In genomic region chr13:73072501-73072900, GRCh38 we compare ENCODE assay signal across 22 cellular contexts. TPM values are rescaled to one million over a fixed set of nuclear protein-coding genes. Genes with fewer than 3 reads are reported as not detected.
A peak's percentile ranks its signal among the peaks of the same experiment; 100 is the strongest.
DNase-seq lines count a peak whose midpoint lies in the region; ATAC-seq, FAIRE-seq and TF ChIP-seq lines count a peak whose summit lies in the region.
"Had no signal": no experiment of that assay in that cellular context is flagged by ENCODE, and none has a peak within 500 bp of the region (broad histone marks: within the 10 kb centered on the region; RNA-seq: fewer than 3 reads in every experiment).

No MANE protein-coding gene starts in this region.

- H3K4me1 ChIP-seq in GM23338 (ENCODE audit: insufficient read depth): peaks cover 15% of the 10 kb centered on the region
- peaks cover 5% of the 10 kb centered on the region for H3K4me1 ChIP-seq in colonic mucosa
- H3K4me1 ChIP-seq in mucosa of descending colon (ENCODE audit: low read depth): peaks cover 22% of the 10 kb centered on the region
- H3K4me1 ChIP-seq in small intestine (ENCODE audit: control insufficient read depth in 2 of 2, insufficient read depth in 1 of 2, low read depth in 1 of 2, low read length in 1 of 2): peaks cover 0 to 2% of the 10 kb centered on the region in 2 donors

- H3K4me2 ChIP-seq in GM23338: no peak overlapping the region
- H3K4me2 ChIP-seq: KMS-11 had no signal

- ATAC-seq in GM23338: peak; percentile 15; the same call in 1 of the 3 replicates
- peak; percentile 16 for ATAC-seq in mucosa of descending colon
- ATAC-seq: activated CD8-positive, alpha-beta memory T cell treated with anti-CD3 and anti-CD28 coated beads, Interleukin-2, amount 10 ng/mL, durations not matched to agents 7 days and 5 days; CD8-positive, alpha-beta T cell; naive thymus-derived CD8-positive, alpha-beta T cell had no signal

- H3K27me3 ChIP-seq in GM23338 (ENCODE audit: insufficient read depth) (peaks cover 28% of the 10 kb centered on the region), colonic mucosa (no peaks in the 10 kb centered on the region), small intestine (ENCODE audit: control insufficient read depth in 2 of 2, insufficient read depth in 2 of 2, low read length in 2 of 2) (no peaks in the 10 kb centered on the region)
- H3K27me3 ChIP-seq: spleen had no signal

- no peaks in the 10 kb centered on the region for H3K9me3 Mint-ChIP-seq in GM23338
- H3K9me3 Mint-ChIP-seq: CD8-positive, alpha-beta T cell; naive thymus-derived CD8-positive, alpha-beta T cell had no signal

- no peaks in the 10 kb centered on the region for H3K9me2 ChIP-seq in GM23338 (ENCODE audit: insufficient read depth)

- no peak for FAIRE-seq in small intestine (lab: Jason Lieb, UNC)
- FAIRE-seq: bronchial epithelial cell had no signal

- peaks cover 8% of the 10 kb centered on the region for H3K27me3 Mint-ChIP-seq in GM23338 (ENCODE audit: insufficient read depth, low read depth, poor library complexity)
- H3K27me3 Mint-ChIP-seq: naive thymus-derived CD8-positive, alpha-beta T cell had no signal

- intact Hi-C loops in colonic mucosa (cut with DNase I): no loop called here
- intact Hi-C loops in mucosa of descending colon (cut with DNase I, micrococcal nuclease): loop anchor here in 1 of 2 donors (10.0 kb wide), 1 partner anchor 192 kb away; no protein-coding TSS in a partner anchor

- peaks cover 40% of the 10 kb centered on the region for H3K4me1 Mint-ChIP-seq in GM23338
- H3K4me1 Mint-ChIP-seq: naive thymus-derived CD8-positive, alpha-beta T cell had no signal

- no peaks in the 10 kb centered on the region for H4K20me1 ChIP-seq in GM23338 (replicated peaks; ENCODE audit: insufficient read depth)

- H3F3A ChIP-seq in GM23338 (replicated peaks; ENCODE audit: low read depth): no peaks in the 10 kb centered on the region

- H3K4me3 Mint-ChIP-seq in GM23338: no peak overlapping the region
- H3K4me3 Mint-ChIP-seq: activated CD8-positive, alpha-beta memory T cell treated with anti-CD3 and anti-CD28 coated beads, Interleukin-2, amount 10 ng/mL, durations not matched to agents 7 days and 5 days; CD8-positive, alpha-beta T cell; naive thymus-derived CD8-positive, alpha-beta T cell had no signal

- H3K4me3 ChIP-seq in GM23338 (no peak overlapping the region), colonic mucosa (no peak overlapping the region), mucosa of descending colon (no peak overlapping the region), small intestine (ENCODE audit: low read depth in 1 of 2, low read length in 2 of 2) (peak overlapping the region in 1 of 2 donors; percentile 35)
- H3K4me3 ChIP-seq: spleen had no signal

- no peak overlapping the region for H3K27ac ChIP-seq in GM23338 (ENCODE audit: low read depth)
- peak overlapping the region; percentile 72 for H3K27ac ChIP-seq in colonic mucosa
- H3K27ac ChIP-seq in small intestine (ENCODE audit: low read depth in 1 of 2, low read length in 1 of 2): peak overlapping the region; percentile 32 to 81
- H3K27ac ChIP-seq: KMS-11, spleen had no signal

- H2AFZ ChIP-seq in GM23338: no peak overlapping the region

- H3K9me3 ChIP-seq in colonic mucosa (no peaks in the 10 kb centered on the region), mucosa of descending colon (no peaks in the 10 kb centered on the region), small intestine (ENCODE audit: control insufficient read depth, low read depth) (no peaks in the 10 kb centered on the region)
- H3K9me3 ChIP-seq: spleen had no signal

- H3K36me3 ChIP-seq in GM23338 (ENCODE audit: insufficient read depth) (no peaks in the 10 kb centered on the region), colonic mucosa (no peaks in the 10 kb centered on the region), mucosa of descending colon (ENCODE audit: low read depth) (no peaks in the 10 kb centered on the region), small intestine (ENCODE audit: control insufficient read depth in 2 of 2, insufficient read depth in 2 of 2, low read length in 2 of 2) (peaks cover 0 to 11% of the 10 kb centered on the region in 2 donors)

- DNase-seq in GM23338 (ENCODE audit: low spot score) (no peak), colonic mucosa (peak; percentile 18), mucosa of descending colon (no peak), small intestine (peak; percentile 33), SKM-1 treated with dmso at 0.1 percent for 144 hours (lab: John Stamatoyannopoulos, UW; ENCODE audit: unreplicated experiment) (no peak), retina (no peak), NCI-H1092 treated with DMSO at 0.1 percent for 48 hours (lab: John Stamatoyannopoulos, UW) (no peak)
- DNase-seq in stimulated activated CD4-positive, alpha-beta T cell treated with anti-CD3 and anti-CD28 coated beads, Interleukin-2, amount 100 ng/mL, for 48 hours: no peak
- DNase-seq: activated CD4-positive, alpha-beta T cell treated with anti-CD3 and anti-CD28 coated beads for 4 hours; activated CD8-positive, alpha-beta memory T cell treated with anti-CD3 and anti-CD28 coated beads, Interleukin-2, amount 10 ng/mL, durations not matched to agents 7 days and 5 days; activated effector memory CD4-positive, alpha-beta T cell treated with Interleukin-2 at 50 U/mL for 16 hours; CD8-positive, alpha-beta T cell; dermis blood vessel endothelial cell; DMS79; naive thymus-derived CD8-positive, alpha-beta T cell; NCI-H526 treated with DMSO at 0.1 percent for 48 hours; posterior cingulate gyrus; Right ventricle myocardium superior; spleen; substantia nigra had no signal

- no peak overlapping the region for H3K27ac Mint-ChIP-seq in GM23338
- H3K27ac Mint-ChIP-seq: activated CD8-positive, alpha-beta memory T cell treated with anti-CD3 and anti-CD28 coated beads, Interleukin-2, amount 10 ng/mL, durations not matched to agents 7 days and 5 days; CD8-positive, alpha-beta T cell had no signal

- peak overlapping the region; percentile 17 to 72 for H3K9ac ChIP-seq in colonic mucosa (ENCODE audit: low read depth in 2 of 2, low read length in 2 of 2)
- H3K9ac ChIP-seq: KMS-11 had no signal

- TF ChIP-seq CTCF in GM23338 (conservative IDR thresholded peaks at IDR 0.05; ENCODE audit: low read depth in 2 of 2): no peak
- no peak for TF ChIP-seq CTCF in colonic mucosa (IDR thresholded peaks at IDR 0.05)
- TF ChIP-seq CTCF in mucosa of descending colon (IDR thresholded peaks at IDR 0.05): no peak

- H3K36me3 Mint-ChIP-seq in GM23338 (ENCODE audit: low read depth): no peaks in the 10 kb centered on the region
- H3K36me3 Mint-ChIP-seq: activated CD8-positive, alpha-beta memory T cell treated with anti-CD3 and anti-CD28 coated beads, Interleukin-2, amount 10 ng/mL, durations not matched to agents 7 days and 5 days; CD8-positive, alpha-beta T cell had no signal

- WGBS in small intestine, 3 donors: 11 to 59% (median 33%) methylated on average over 7 of the region's 7 CpGs

- H3K79me2 ChIP-seq in GM23338 (replicated peaks; ENCODE audit: insufficient read depth): no peaks in the 10 kb centered on the region

TF ChIP-seq in GM23338, 12 proteins besides CTCF, POLR2A, EP300 and RAD21 (continues in another document):
- TF ChIP-seq REST (IDR thresholded peaks at IDR 0.05; ENCODE audit: unreplicated experiment): no peak
- no peak for TF ChIP-seq NANOG (IDR thresholded peaks at IDR 0.05; ENCODE audit: borderline replicate concordance)
- no peak for TF ChIP-seq ETS1 (IDR thresholded peaks at IDR 0.05)
- TF ChIP-seq CREB1 (CRISPR knock-in tag; IDR thresholded peaks at IDR 0.05; ENCODE audit: low read depth): no peak
- no peak for TF ChIP-seq STAT1 (IDR thresholded peaks at IDR 0.05; ENCODE audit: unreplicated experiment)
- TF ChIP-seq JUNB (IDR thresholded peaks at IDR 0.05; ENCODE audit: unreplicated experiment): no peak
- TF ChIP-seq POLR2AphosphoS5 (IDR thresholded peaks at IDR 0.05; ENCODE audit: low read depth): no peak
- TF ChIP-seq ZNF331 (CRISPR knock-in tag; IDR thresholded peaks at IDR 0.05; ENCODE audit: low read depth): no peak
- TF ChIP-seq ZNF114 (CRISPR knock-in tag; IDR thresholded peaks at IDR 0.05): no peak

RNA-seq across cellular contexts. Expression of gene KLF5, which starts 13.7 kb away (rescaled TPM):
- 0.66 and 1.5 TPM in 2 replicates for total RNA-seq in GM23338 (2014; rRNA removed; shearing (Covaris generic))
- polyA plus RNA-seq in GM23338 (2016; fragmentation: Nextera tagmentation; extraction: Ambion mirVana) (1.7 and 1.8 TPM in 2 replicates), small intestine (100 to 1,000 TPM; 126 to 178 (median 141) TPM)
- total RNA-seq in colonic mucosa (100 to 1,000 TPM; 334 to 424 TPM), mucosa of descending colon (100 to 1,000 TPM; 131 to 401 (median 330) TPM)

Comparison
In these comparisons a context has a peak if more than half of its experiments do, and no peak if none do; other contexts are left out.
1. DNase-seq: peak in colonic mucosa (single experiment) and small intestine (single experiment); none in GM23338 (single experiment), mucosa of descending colon (0 of 3), stimulated activated CD4-positive, alpha-beta T cell treated with anti-CD3 and anti-CD28 coated beads, Interleukin-2, amount 100 ng/mL, for 48 hours (0 of 2), SKM-1 treated with dmso at 0.1 percent for 144 hours (single experiment), retina (single experiment) and NCI-H1092 treated with DMSO at 0.1 percent for 48 hours (single experiment).
2. RNA of gene KLF5, which starts 13.7 kb away (total RNA-seq): 334 to 424 TPM in colonic mucosa and 131 to 401 TPM in mucosa of descending colon; 0.66 to 1.5 TPM in GM23338; every median in the first group is over 10 times any median in the second.